ENCODE assay signal across 12 cellular contexts in genomic region chr1:104760017-104760416, GRCh38.
A peak's percentile ranks its signal among the peaks of the same experiment; 100 is the strongest.
DNase-seq lines count a peak whose midpoint lies in the region; ATAC-seq and TF ChIP-seq lines count a peak whose summit lies in the region.
"Had no signal": no experiment of that assay in that cellular context is flagged by ENCODE, and none has a peak within 500 bp of the region (broad histone marks: within the 10 kb centered on the region; RNA-seq: fewer than 3 reads in every experiment).

No MANE protein-coding gene starts in this region.

- POLR2A ChIA-PET in activated CD4-positive, alpha-beta memory T cell treated with anti-CD3 and anti-CD28 coated beads for 36 hours (lab: Charles Lee) = no interaction called here

- no peaks in the 10 kb centered on the region for H3K27me3 Mint-ChIP-seq in activated CD4-positive, alpha-beta memory T cell treated with anti-CD3 and anti-CD28 coated beads for 36 hours
- H3K27me3 Mint-ChIP-seq: activated CD8-positive, alpha-beta T cell treated with anti-CD3 and anti-CD28 coated beads for 36 hours had no signal

- peak overlapping the region; percentile 48; the same call in 1 of the 2 replicates for H3K9ac ChIP-seq in OCI-LY3 (ENCODE audit: low read length)

- CTCF ChIA-PET in activated CD4-positive, alpha-beta memory T cell treated with anti-CD3 and anti-CD28 coated beads for 36 hours (lab: Charles Lee) = interaction anchor here (0.5 kb wide), 1 partner anchor 52 kb away, joined by 5 read pairs; no protein-coding TSS in a partner anchor

- H3K4me3 Mint-ChIP-seq in activated CD4-positive, alpha-beta memory T cell treated with anti-CD3 and anti-CD28 coated beads for 36 hours = no peak overlapping the region
- H3K4me3 Mint-ChIP-seq: activated CD8-positive, alpha-beta T cell treated with anti-CD3 and anti-CD28 coated beads for 36 hours had no signal

- H3K4me2 ChIP-seq in OCI-LY3 (ENCODE audit: low read length) = peak overlapping the region; percentile 43

- DNase-seq in GM13976 (ENCODE audit: low spot score) (peak; percentile 35), left ventricle myocardium inferior (no peak), hypothalamus (lab: John Stamatoyannopoulos, UW) (no peak)
- no peak for DNase-seq in activated CD4-positive, alpha-beta memory T cell treated with anti-CD3 and anti-CD28 coated beads for 36 hours
- DNase-seq in stimulated activated naive CD4-positive, alpha-beta T cell (lab: John Stamatoyannopoulos, UW) = no peak
- DNase-seq: activated CD8-positive, alpha-beta T cell treated with anti-CD3 and anti-CD28 coated beads for 36 hours; lower lobe of right lung; sigmoid colon had no signal

- no peaks in the 10 kb centered on the region for H3K36me3 Mint-ChIP-seq in activated CD4-positive, alpha-beta memory T cell treated with anti-CD3 and anti-CD28 coated beads for 36 hours

- H2AFZ ChIP-seq in OCI-LY3 (ENCODE audit: low read depth, low read length) = no peak overlapping the region

- TF ChIP-seq CTCF in GM13976 (IDR thresholded peaks at IDR 0.05; ENCODE audit: borderline replicate concordance, control extremely low read depth, extremely low read depth, insufficient read depth, missing control alignments) (no peak), OCI-LY3 (IDR thresholded peaks at IDR 0.05; ENCODE audit: low read depth, low read length) (no peak), left ventricle myocardium inferior (IDR thresholded peaks at IDR 0.05; ENCODE audit: borderline replicate concordance) (no peak)

- H3K9me3 ChIP-seq in OCI-LY3 (ENCODE audit: insufficient read depth, low read length) (no peaks in the 10 kb centered on the region), left ventricle myocardium inferior (replicated peaks) (no peaks in the 10 kb centered on the region)
- H3K9me3 ChIP-seq: ascending aorta, lower lobe of right lung, sigmoid colon had no signal

- in situ Hi-C loops in GM13976 (cut with MboI; ENCODE audit: low sequenced_read_pairs, unreplicated experiment) = no loop called here

- no peaks in the 10 kb centered on the region for H4K20me1 ChIP-seq in OCI-LY3 (ENCODE audit: insufficient read depth, low read length)

- H3K4me1 ChIP-seq in OCI-LY3 (ENCODE audit: low read length) = peaks cover 83% of the 10 kb centered on the region
- no peaks in the 10 kb centered on the region for H3K4me1 ChIP-seq in left ventricle myocardium inferior
- H3K4me1 ChIP-seq: ascending aorta, lower lobe of right lung, sigmoid colon had no signal

- H3K9me3 Mint-ChIP-seq in activated CD4-positive, alpha-beta memory T cell treated with anti-CD3 and anti-CD28 coated beads for 36 hours = peaks cover 12% of the 10 kb centered on the region

- H3K4me1 Mint-ChIP-seq in activated CD4-positive, alpha-beta memory T cell treated with anti-CD3 and anti-CD28 coated beads for 36 hours (ENCODE audit: low read depth) = no peaks in the 10 kb centered on the region

- H3K27ac Mint-ChIP-seq in activated CD4-positive, alpha-beta memory T cell treated with anti-CD3 and anti-CD28 coated beads for 36 hours = no peak overlapping the region
- H3K27ac Mint-ChIP-seq: activated CD8-positive, alpha-beta T cell treated with anti-CD3 and anti-CD28 coated beads for 36 hours had no signal

- intact Hi-C loops in left ventricle myocardium inferior (cut with micrococcal nuclease) = no loop called here
- intact Hi-C loops in activated CD4-positive, alpha-beta memory T cell treated with anti-CD3 and anti-CD28 coated beads for 36 hours (cut with micrococcal nuclease) = no loop called here

- H3K36me3 ChIP-seq in OCI-LY3 (replicated peaks; ENCODE audit: low read depth, low read length) (peaks cover 4% of the 10 kb centered on the region), left ventricle myocardium inferior (no peaks in the 10 kb centered on the region)
- H3K36me3 ChIP-seq: ascending aorta, lower lobe of right lung, sigmoid colon had no signal

- ATAC-seq in GM21381 (IDR thresholded peaks at IDR 0.05; ENCODE audit: unreplicated experiment) (peak; percentile 94), HG03095 (IDR thresholded peaks at IDR 0.05; ENCODE audit: unreplicated experiment) (peak; percentile 95)
- ATAC-seq: activated CD8-positive, alpha-beta T cell treated with anti-CD3 and anti-CD28 coated beads for 36 hours; lower lobe of right lung had no signal

- H3K4me3 ChIP-seq in OCI-LY3 (ENCODE audit: low read length) = no peak overlapping the region
- no peak overlapping the region for H3K4me3 ChIP-seq in left ventricle myocardium inferior
- H3K4me3 ChIP-seq: ascending aorta, lower lobe of right lung, sigmoid colon had no signal

- H3K27ac ChIP-seq in OCI-LY3 (ENCODE audit: low read length) = peak overlapping the region; percentile 100
- H3K27ac ChIP-seq in left ventricle myocardium inferior (replicated peaks) = no peak overlapping the region
- H3K27ac ChIP-seq: ascending aorta, lower lobe of right lung, sigmoid colon had no signal

- H3K27me3 ChIP-seq in OCI-LY3 (ENCODE audit: low read depth, low read length) (no peaks in the 10 kb centered on the region), left ventricle myocardium inferior (ENCODE audit: low read depth) (no peaks in the 10 kb centered on the region)
- H3K27me3 ChIP-seq: ascending aorta, sigmoid colon had no signal

- H3K79me2 ChIP-seq in OCI-LY3 (ENCODE audit: low read length) = no peaks in the 10 kb centered on the region
